In the genomic region with DNA sequence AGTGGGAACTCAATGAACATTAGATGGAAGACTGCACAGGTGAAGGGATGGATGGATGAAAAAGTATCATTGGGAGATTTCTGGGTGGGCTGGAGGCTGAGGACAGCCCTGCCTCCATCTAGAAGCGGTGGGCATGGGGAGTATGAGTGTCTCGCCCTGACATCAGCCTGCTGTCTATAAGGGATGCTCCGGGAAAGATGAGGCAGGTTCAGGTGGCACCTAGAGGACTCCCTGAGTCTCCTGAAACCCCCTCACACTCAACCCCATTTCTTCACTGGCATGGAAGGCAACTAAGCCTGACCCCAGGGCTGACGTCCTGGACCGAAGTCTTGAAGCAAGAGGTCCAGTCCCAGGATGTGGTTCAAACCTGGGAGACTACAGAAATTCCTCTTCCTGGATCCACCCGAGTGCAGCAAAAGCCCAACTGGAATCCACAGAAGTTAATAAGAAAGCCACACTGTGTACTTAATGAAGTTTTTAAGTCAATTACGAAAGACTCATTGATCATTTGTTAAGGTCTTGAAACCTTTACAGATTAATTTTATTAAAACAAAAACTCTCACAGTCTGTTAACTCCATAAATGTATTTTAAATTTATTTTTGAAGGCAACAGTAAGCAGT, we compare ENCODE assay signal across 22 cellular contexts.
A peak's percentile ranks its signal among the peaks of the same experiment; 100 is the strongest.
DNase-seq lines count a peak whose midpoint lies in the region; ATAC-seq and TF ChIP-seq lines count a peak whose summit lies in the region.
"Had no signal": no experiment of that assay in that cellular context is flagged by ENCODE, and none has a peak within 500 bp of the region (broad histone marks: within the 10 kb centered on the region; RNA-seq: fewer than 3 reads in every experiment).

No MANE protein-coding gene starts in this region.

- H3K14ac ChIP-seq in neuronal stem cell (ENCODE audit: low read length), result no peak overlapping the region

- H3K4ac ChIP-seq in neuronal stem cell (ENCODE audit: low read length), result no peak overlapping the region

- H3K9ac ChIP-seq in neuronal stem cell (ENCODE audit: low read depth, low read length, poor library complexity), result no peak overlapping the region
- H3K9ac ChIP-seq: BLaER1 had no signal

- H3K4me3 Mint-ChIP-seq in GM23338, result no peak overlapping the region
- H3K4me3 Mint-ChIP-seq: B cell; CD4-positive, CD25-positive, alpha-beta regulatory T cell; CD8-positive, alpha-beta T cell; HFFc6 had no signal

- H2BK120ac ChIP-seq in neuronal stem cell (ENCODE audit: low read depth, low read length), result no peak overlapping the region

- peaks cover 7% of the 10 kb centered on the region; the same call in 2 of the 3 replicates for H3K4me1 Mint-ChIP-seq in GM23338
- H3K4me1 Mint-ChIP-seq: B cell; CD4-positive, CD25-positive, alpha-beta regulatory T cell had no signal

- no peak overlapping the region for H4K8ac ChIP-seq in neuronal stem cell (ENCODE audit: low read depth, low read length)

- H3K27me3 Mint-ChIP-seq in GM23338 (ENCODE audit: insufficient read depth, low read depth, poor library complexity), result peaks cover 8% of the 10 kb centered on the region
- H3K27me3 Mint-ChIP-seq: B cell had no signal

- H2AFZ ChIP-seq in GM23338, result 0 out of 2 replicates have a peak overlapping the region, but pooled peaks have one; percentile 28
- no peak overlapping the region for H2AFZ ChIP-seq in neuronal stem cell (ENCODE audit: low read length)

- H3K27me3 ChIP-seq in GM23338 (ENCODE audit: insufficient read depth) (no peaks in the 10 kb centered on the region), neuronal stem cell (ENCODE audit: control insufficient read depth in 3 of 3, insufficient read depth in 3 of 3, low read depth in 1 of 3, low read length in 3 of 3) (no peaks in the 10 kb centered on the region)
- H3K27me3 ChIP-seq: BLaER1 had no signal

- H3K79me1 ChIP-seq in neuronal stem cell (ENCODE audit: low read depth, low read length), result no peaks in the 10 kb centered on the region

- H3K9me2 ChIP-seq in GM23338 (ENCODE audit: insufficient read depth), result peaks cover 22% of the 10 kb centered on the region; the same call in 1 of the 2 replicates

- H3K27ac Mint-ChIP-seq in GM23338, result no peak overlapping the region
- H3K27ac Mint-ChIP-seq: B cell; CD4-positive, CD25-positive, alpha-beta regulatory T cell; CD8-positive, alpha-beta T cell; HFFc6 had no signal

- H4K91ac ChIP-seq in neuronal stem cell (ENCODE audit: low read depth, low read length, poor library complexity), result no peak overlapping the region

- H3K9me3 Mint-ChIP-seq in GM23338, result no peaks in the 10 kb centered on the region
- H3K9me3 Mint-ChIP-seq: CD8-positive, alpha-beta T cell had no signal

- no peak for TF ChIP-seq CTCF in GM23338 (conservative IDR thresholded peaks at IDR 0.05; ENCODE audit: low read depth in 2 of 2)
- no peak for TF ChIP-seq CTCF in foreskin fibroblast (IDR thresholded peaks at IDR 0.05; ENCODE audit: low read depth, low read length)

- H3K36me3 Mint-ChIP-seq in GM23338 (ENCODE audit: low read depth), result no peaks in the 10 kb centered on the region
- H3K36me3 Mint-ChIP-seq: CD4-positive, CD25-positive, alpha-beta regulatory T cell; CD8-positive, alpha-beta T cell had no signal

- H3K27ac ChIP-seq in GM23338 (ENCODE audit: low read depth) (no peak overlapping the region), neuronal stem cell (replicated peaks; ENCODE audit: low read length) (no peak overlapping the region)
- H3K27ac ChIP-seq: 22Rv1, BLaER1, C4-2B had no signal

- H2BK12ac ChIP-seq in neuronal stem cell (ENCODE audit: low read length), result no peak overlapping the region

- no CpG with 5 or more reads among the region's 7 CpGs for WGBS in neuronal stem cell (ENCODE audit: extremely low coverage in 2 of 2, insufficient read length in 2 of 2, insufficient replicate concordance in 1 of 2), 2 donors

- H2BK15ac ChIP-seq in neuronal stem cell (ENCODE audit: low read length), result no peak overlapping the region

- H3K4me2 ChIP-seq in GM23338 (no peak overlapping the region), neuronal stem cell (ENCODE audit: insufficient read depth, low read length, poor library complexity, severe bottlenecking) (no peak overlapping the region)
- H3K4me2 ChIP-seq: BLaER1 had no signal

- ATAC-seq in GM23338, result no peak
- ATAC-seq in HG02970 (IDR thresholded peaks at IDR 0.05; ENCODE audit: low FRiP score, unreplicated experiment), result no peak
- ATAC-seq: CD8-positive, alpha-beta T cell; GM12878 had no signal

- peak overlapping the region; percentile 8 for H3K23ac ChIP-seq in neuronal stem cell (ENCODE audit: low read depth, low read length, poor library complexity)

- no peaks in the 10 kb centered on the region for H3K79me2 ChIP-seq in GM23338 (replicated peaks; ENCODE audit: insufficient read depth)

- no peaks in the 10 kb centered on the region for H3F3A ChIP-seq in GM23338 (replicated peaks; ENCODE audit: low read depth)

- peak overlapping the region; percentile 35 for H2AK5ac ChIP-seq in neuronal stem cell (ENCODE audit: low read depth, low read length)

- H3K18ac ChIP-seq in neuronal stem cell (ENCODE audit: low read length), result no peak overlapping the region

- H3K4me3 ChIP-seq in GM23338 (no peak overlapping the region), neuronal stem cell (ENCODE audit: low read length in 2 of 2) (no peak overlapping the region), foreskin fibroblast (ENCODE audit: low read depth in 1 of 2, low read length in 2 of 2) (no peak overlapping the region)
- H3K4me3 ChIP-seq: BLaER1, GM12878, HAP-1 had no signal

- no peaks in the 10 kb centered on the region for H3K9me3 ChIP-seq in neuronal stem cell (replicated peaks in 1 of 2; ENCODE audit: control insufficient read depth in 2 of 2, insufficient read depth in 1 of 2, low read depth in 1 of 2, low read length in 2 of 2)
- H3K9me3 ChIP-seq: BLaER1, Caco-2, HAP-1 had no signal

- no peaks in the 10 kb centered on the region; the same call in 1 of the 2 replicates for H4K20me1 ChIP-seq in GM23338 (replicated peaks; ENCODE audit: insufficient read depth)
- H4K20me1 ChIP-seq: BLaER1 had no signal

- no peak overlapping the region for H2BK5ac ChIP-seq in neuronal stem cell (ENCODE audit: low read length)

- H3K36me3 ChIP-seq in GM23338 (ENCODE audit: insufficient read depth), result no peaks in the 10 kb centered on the region
- no peaks in the 10 kb centered on the region for H3K36me3 ChIP-seq in neuronal stem cell (replicated peaks in 1 of 2; ENCODE audit: control insufficient read depth in 2 of 2, insufficient read depth in 2 of 2, low read length in 2 of 2)
- H3K36me3 ChIP-seq: BLaER1, HAP-1 had no signal

- H3K4me1 ChIP-seq in GM23338 (ENCODE audit: insufficient read depth) (no peaks in the 10 kb centered on the region), neuronal stem cell (ENCODE audit: control insufficient read depth in 2 of 2, insufficient read depth in 1 of 2, low read depth in 1 of 2, low read length in 2 of 2) (peaks cover 0 to 1% of the 10 kb centered on the region in 2 donors)
- H3K4me1 ChIP-seq: BLaER1, Caco-2, HAP-1 had no signal

- DNase-seq in GM23338 (ENCODE audit: low spot score) (no peak), kidney tubule cell (ENCODE audit: low spot score) (peak; percentile 39), neuronal stem cell (ENCODE audit: low spot score) (no peak), renal cortical epithelial cell (ENCODE audit: low read depth) (peak; percentile 90), foreskin fibroblast (no peak), NCI-H2227 (lab: John Stamatoyannopoulos, UW; ENCODE audit: unreplicated experiment) (no peak)
- DNase-seq: Caco-2; CD4-positive, CD25-positive, alpha-beta regulatory T cell; CD8-positive, alpha-beta T cell; DMS153; DMS79; EL; GDM1; GOT3; HFFc6 had no signal

TF ChIP-seq in GM23338, 12 proteins besides CTCF, POLR2A, EP300 and RAD21:
- no peak for TF ChIP-seq CREB1 (CRISPR knock-in tag; IDR thresholded peaks at IDR 0.05; ENCODE audit: low read depth)

Comparison
In these comparisons a context has a peak if more than half of its experiments do, and no peak if none do; other contexts are left out.
1. DNase-seq: peak in kidney tubule cell (single experiment) and renal cortical epithelial cell (single experiment); none in GM23338 (single experiment), neuronal stem cell (single experiment), foreskin fibroblast (0 of 2) and NCI-H2227 (single experiment).